26 cellular contexts compared by ENCODE assay signal in the genomic region with DNA sequence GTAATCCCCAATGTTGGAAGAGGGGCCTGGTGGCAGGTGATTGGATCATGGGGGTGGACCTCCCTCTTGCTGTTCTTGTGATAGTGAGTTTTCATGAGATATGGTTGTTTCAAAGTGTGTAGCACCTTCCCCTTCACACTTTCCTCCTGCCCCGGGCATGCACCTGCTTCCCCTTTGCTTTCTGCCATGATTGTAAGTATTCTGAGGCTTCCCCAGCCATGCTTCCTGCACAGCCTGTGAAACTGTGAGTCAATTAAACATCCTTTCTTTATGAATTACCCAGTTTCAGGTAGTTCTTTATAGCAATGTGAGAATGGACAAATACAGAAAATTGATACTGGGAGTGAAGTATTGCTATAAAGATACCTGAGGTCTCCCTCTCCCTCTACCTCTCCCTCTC. TPM values are rescaled to one million over a fixed set of nuclear protein-coding genes. Genes with fewer than 3 reads are reported as not detected.
"Had no signal": no experiment of that assay in that cellular context is flagged by ENCODE, and none has a peak within 500 bp of the region (broad histone marks: within the 10 kb centered on the region; RNA-seq: fewer than 3 reads in every experiment).

No MANE protein-coding gene starts in this region.

- H3K27ac Mint-ChIP-seq: activated naive CD8-positive, alpha-beta T cell treated with anti-CD3 and anti-CD28 coated beads for 36 hours; naive thymus-derived CD8-positive, alpha-beta T cell; stimulated activated memory B cell treated with anti-CD40 and anti-IgM and Interleukin-4, amounts not matched to agents 10 μg/mL and 1 μg/mL and 100 μg/mL, for 72 hours; T-helper 17 cell; WTC11 had no signal

- H3K27ac ChIP-seq: adrenal gland, body of pancreas, left lung, lower lobe of right lung, parathyroid adenoma, psoas muscle, SJCRH30, suprapubic skin, tibial artery had no signal

- H3K9ac ChIP-seq: parathyroid adenoma had no signal

- H3K4me1 Mint-ChIP-seq: naive thymus-derived CD8-positive, alpha-beta T cell; T-helper 17 cell had no signal

- H3K4me3 Mint-ChIP-seq: activated naive CD8-positive, alpha-beta T cell treated with anti-CD3 and anti-CD28 coated beads for 36 hours; naive thymus-derived CD8-positive, alpha-beta T cell; neural crest cell; stimulated activated memory B cell treated with anti-CD40 and anti-IgM and Interleukin-4, amounts not matched to agents 10 μg/mL and 1 μg/mL and 100 μg/mL, for 72 hours; T-helper 17 cell; WTC11 had no signal

- ATAC-seq: body of pancreas; left lung; lower lobe of right lung; naive thymus-derived CD8-positive, alpha-beta T cell; psoas muscle; SK-N-SH treated with all-trans-retinoic acid at 6 μM for 48 hours; stimulated activated memory B cell treated with anti-CD40 and anti-IgM and Interleukin-4, amounts not matched to agents 10 μg/mL and 1 μg/mL and 100 μg/mL, for 72 hours; T-helper 17 cell; WTC11 had no signal

- H3K36me3 Mint-ChIP-seq: activated naive CD8-positive, alpha-beta T cell treated with anti-CD3 and anti-CD28 coated beads for 36 hours had no signal

- H3K27me3 ChIP-seq: adrenal gland, body of pancreas, left lung, SJCRH30, suprapubic skin, tibial artery had no signal

- H3K4me1 ChIP-seq: adrenal gland, body of pancreas, left lung, lower lobe of right lung, parathyroid adenoma, psoas muscle, SJCRH30, suprapubic skin, tibial artery had no signal

- H3K9me3 ChIP-seq: body of pancreas, lower lobe of right lung, psoas muscle, suprapubic skin, tibial artery had no signal

- DNase-seq: activated CD8-positive, alpha-beta memory T cell treated with anti-CD3 and anti-CD28 coated beads for 24 hours; activated gamma-delta T cell treated with Interleukin-2 at 50 U/mL for 16 hours; activated naive CD8-positive, alpha-beta T cell treated with anti-CD3 and anti-CD28 coated beads for 36 hours; adrenal gland; aorta; body of pancreas; dermis blood vessel endothelial cell; effector CD4-positive, alpha-beta T cell; left lung; lower lobe of right lung; mesenchymal stem cell; naive thymus-derived CD8-positive, alpha-beta T cell; occipital lobe; psoas muscle; SJCRH30; stimulated activated CD4-positive, alpha-beta T cell treated with anti-CD3 and anti-CD28 coated beads, Interleukin-4, amount 100 ng/mL, for 1 hour; T-helper 17 cell; tibial artery had no signal

- H3K4me3 ChIP-seq: adrenal gland, body of pancreas, left lung, lower lobe of right lung, psoas muscle, SJCRH30, smooth muscle cell, suprapubic skin, tibial artery had no signal

- H3K36me3 ChIP-seq: adrenal gland, left lung, lower lobe of right lung, SJCRH30, suprapubic skin, tibial artery had no signal

RNA-seq across cellular contexts. Expression of a gene that starts 53.4 kb away (rescaled TPM):
- total RNA-seq: dermis blood vessel endothelial cell; epithelial cell of proximal tubule; naive thymus-derived CD8-positive, alpha-beta T cell; T-helper 17 cell had no signal
- polyA plus RNA-seq: naive thymus-derived CD8-positive, alpha-beta T cell had no signal
